Comparison of ENCODE assay signal across 16 cellular contexts in genomic region chr1:184534690-184535089, GRCh38.
DNase-seq lines count a peak whose midpoint lies in the region; ATAC-seq and TF ChIP-seq lines count a peak whose summit lies in the region.
"Had no signal": no experiment of that assay in that cellular context is flagged by ENCODE, and none has a peak within 500 bp of the region (broad histone marks: within the 10 kb centered on the region; RNA-seq: fewer than 3 reads in every experiment).

No MANE protein-coding gene starts in this region.

- H3K27me3 ChIP-seq in Peyer's patch, result no peaks in the 10 kb centered on the region
- H3K27me3 ChIP-seq in heart right ventricle, result no peaks in the 10 kb centered on the region
- H3K27me3 ChIP-seq in stomach, result no peaks in the 10 kb centered on the region
- H3K27me3 ChIP-seq: left lung had no signal

- WGBS in heart right ventricle, 2 donors, result 81 to 84% methylated on average over 7 of the region's 7 CpGs
- 83 to 89% (median 86%) methylated on average over 7 of the region's 7 CpGs for WGBS in stomach, 5 donors

- H3K27ac Mint-ChIP-seq in natural killer cell, result peak overlapping the region; percentile 5 to 60
- H3K27ac Mint-ChIP-seq: activated CD4-positive, alpha-beta T cell treated with anti-CD3 and anti-CD28 coated beads, Interleukin-2, amount 10 ng/mL, durations not matched to agents 24 days and 14 days; CD4-positive, CD25-positive, alpha-beta regulatory T cell had no signal

- TF ChIP-seq CTCF in Peyer's patch (IDR thresholded peaks at IDR 0.05), result no peak
- no peak for TF ChIP-seq CTCF in heart right ventricle (IDR thresholded peaks at IDR 0.05)
- no peak for TF ChIP-seq CTCF in natural killer cell (IDR thresholded peaks at IDR 0.05)
- no peak for TF ChIP-seq CTCF in stomach (IDR thresholded peaks at IDR 0.05)

- no peak for TF ChIP-seq EP300 in stomach (IDR thresholded peaks at IDR 0.05)

- H3K9me3 Mint-ChIP-seq in natural killer cell, result peaks cover 0 to 3% of the 10 kb centered on the region in 2 donors
- H3K9me3 Mint-ChIP-seq: activated CD4-positive, alpha-beta T cell treated with anti-CD3 and anti-CD28 coated beads, Interleukin-2, amount 10 ng/mL, durations not matched to agents 24 days and 14 days had no signal

- DNase-seq in Peyer's patch, result no peak
- no peak for DNase-seq in heart right ventricle
- no peak for DNase-seq in natural killer cell
- DNase-seq in stomach, result no peak
- DNase-seq in NCI-H2081 (lab: John Stamatoyannopoulos, UW), result no peak
- no peak for DNase-seq in SW480 (ENCODE audit: low spot score)
- DNase-seq in NCI-H774 (lab: John Stamatoyannopoulos, UW), result no peak
- DNase-seq: ACHN; activated CD4-positive, alpha-beta T cell treated with anti-CD3 and anti-CD28 coated beads, Interleukin-2, amount 10 ng/mL, durations not matched to agents 24 days and 14 days; activated naive CD4-positive, alpha-beta T cell treated with Interleukin-2 at 50 U/mL for 16 hours; CD4-positive, CD25-positive, alpha-beta regulatory T cell; effector CD4-positive, alpha-beta T cell; left lung; NCI-H1694 treated with DMSO at 0.1 percent for 48 hours; NCI-H446 had no signal

- intact Hi-C loops in heart right ventricle (cut with DNase I) (loop anchor here in 1 of 10 donors (5.0 kb wide), 1 partner anchor 88 kb away; no protein-coding TSS in a partner anchor), natural killer cell (cut with micrococcal nuclease) (loop anchor here (5.0 kb wide), 1 partner anchor 42 kb away; no protein-coding TSS in a partner anchor), stomach (cut with DNase I; ENCODE audit: low total_unique reads) (no loop called here)

- peaks cover 68 to 77% of the 10 kb centered on the region in 2 donors for H3K4me1 Mint-ChIP-seq in natural killer cell
- H3K4me1 Mint-ChIP-seq: activated CD4-positive, alpha-beta T cell treated with anti-CD3 and anti-CD28 coated beads, Interleukin-2, amount 10 ng/mL, durations not matched to agents 24 days and 14 days; CD4-positive, CD25-positive, alpha-beta regulatory T cell had no signal

- peak in 3 of 8 donors; percentile 9 to 18 (median 18) for ATAC-seq in heart right ventricle
- no peak for ATAC-seq in natural killer cell
- no peak for ATAC-seq in HG02938 (IDR thresholded peaks at IDR 0.05; ENCODE audit: unreplicated experiment)

- H3K36me3 ChIP-seq in Peyer's patch (peaks cover 0 to 7% (median 0%) of the 10 kb centered on the region in 3 donors), heart right ventricle (peaks cover 0 to 6% (median 0%) of the 10 kb centered on the region in 9 donors), stomach (no peaks in the 10 kb centered on the region)
- H3K36me3 ChIP-seq: left lung had no signal

- H3K27ac ChIP-seq in Peyer's patch, result peak overlapping the region; percentile 40 to 82 (median 69)
- peak overlapping the region; percentile 41 to 82 (median 70) for H3K27ac ChIP-seq in heart right ventricle
- H3K27ac ChIP-seq in stomach, result peak overlapping the region; percentile 64 to 82 (median 72)

- no peaks in the 10 kb centered on the region for H3K27me3 Mint-ChIP-seq in natural killer cell (ENCODE audit: low read depth in 2 of 2)

- TF ChIP-seq POLR2A in Peyer's patch (IDR thresholded peaks at IDR 0.05) (no peak), stomach (IDR thresholded peaks at IDR 0.05) (no peak)

- no peak overlapping the region for H3K4me3 Mint-ChIP-seq in natural killer cell
- H3K4me3 Mint-ChIP-seq: activated CD4-positive, alpha-beta T cell treated with anti-CD3 and anti-CD28 coated beads, Interleukin-2, amount 10 ng/mL, durations not matched to agents 24 days and 14 days; CD4-positive, CD25-positive, alpha-beta regulatory T cell had no signal

- H3K36me3 Mint-ChIP-seq in natural killer cell, result peaks cover 13% of the 10 kb centered on the region
- H3K36me3 Mint-ChIP-seq: CD4-positive, CD25-positive, alpha-beta regulatory T cell had no signal

- H3K4me1 ChIP-seq in Peyer's patch, result peaks cover 0 to 15% (median 2%) of the 10 kb centered on the region in 4 donors
- H3K4me1 ChIP-seq in heart right ventricle, result peaks cover 0 to 61% (median 42%) of the 10 kb centered on the region in 9 donors
- H3K4me1 ChIP-seq in stomach, result peaks cover 0 to 22% (median 8%) of the 10 kb centered on the region in 4 donors

- H3K9me3 ChIP-seq in Peyer's patch, result peaks cover 0 to 3% (median 0%) of the 10 kb centered on the region in 4 donors
- peaks cover 0 to 22% (median 6%) of the 10 kb centered on the region in 11 donors for H3K9me3 ChIP-seq in heart right ventricle
- H3K9me3 ChIP-seq in stomach, result peaks cover 0 to 5% (median 0%) of the 10 kb centered on the region in 4 donors

- H3K4me3 ChIP-seq in Peyer's patch, result no peak overlapping the region
- H3K4me3 ChIP-seq in heart right ventricle, result no peak overlapping the region
- H3K4me3 ChIP-seq in stomach, result no peak overlapping the region
- H3K4me3 ChIP-seq: left lung had no signal
